9 cellular contexts compared by ENCODE assay signal in genomic region chr4:7828926-7829325, GRCh38.
DNase-seq lines count a peak whose midpoint lies in the region; ATAC-seq, FAIRE-seq and TF ChIP-seq lines count a peak whose summit lies in the region.
"Had no signal": no experiment of that assay in that cellular context is flagged by ENCODE, and none has a peak within 500 bp of the region (broad histone marks: within the 10 kb centered on the region; RNA-seq: fewer than 3 reads in every experiment).

No MANE protein-coding gene starts in this region.

- POLR2A ChIA-PET in endothelial cell of umbilical vein (lab: Charles Lee): interaction anchor here (0.8 to 1.3 kb wide), 2 partner anchors 16 to 23 kb away, joined by 3 to 7 read pairs; no protein-coding TSS in a partner anchor

- H3K9me1 ChIP-seq in endothelial cell of umbilical vein (replicated peaks; ENCODE audit: control insufficient read depth, extremely low read depth, insufficient read depth, low read length): no peaks in the 10 kb centered on the region

- H3K4me3 ChIP-seq in endothelial cell of umbilical vein (replicated peaks in 1 of 3; ENCODE audit: insufficient read depth in 1 of 3, low read depth in 1 of 3, low read length in 3 of 3): no peak overlapping the region
- H3K4me3 ChIP-seq in trophoblast cell (ENCODE audit: low read depth, low read length): no peak overlapping the region

- H3K36me3 ChIP-seq in endothelial cell of umbilical vein (ENCODE audit: control insufficient read depth in 2 of 2, extremely low read depth in 1 of 2, insufficient read depth in 2 of 2, low read length in 2 of 2) (peaks cover 6 to 10% of the 10 kb centered on the region in 2 experiments), trophoblast cell (ENCODE audit: control insufficient read depth in 1 of 2, insufficient read depth in 2 of 2, low read length in 2 of 2) (peaks cover 4 to 5% of the 10 kb centered on the region in 2 experiments)

- CTCF ChIA-PET in endothelial cell of umbilical vein (lab: Charles Lee): interaction anchor here (1.0 to 2.6 kb wide), 10 partner anchors 9 to 44 kb away, joined by 3 to 18 read pairs (median 5); no protein-coding TSS in a partner anchor

- ATAC-seq in HG03342 (IDR thresholded peaks at IDR 0.05; ENCODE audit: unreplicated experiment): no peak

- H2BK5ac ChIP-seq in trophoblast cell (ENCODE audit: low read depth, low read length, poor library complexity): no peak overlapping the region

- H4K8ac ChIP-seq in trophoblast cell (ENCODE audit: low read depth, low read length): no peak overlapping the region

- H4K12ac ChIP-seq in trophoblast cell (ENCODE audit: low read depth, low read length): no peak overlapping the region

- dilution Hi-C loops in endothelial cell of umbilical vein (cut with MboI; ENCODE audit: extremely low pct_ligation_motif_present, low sequenced_read_pairs): no loop called here

- BruUV-seq in endothelial cell of umbilical vein (replicated peaks; lab: Mats Ljungman, UMichigan): no TSS peak

- no peak for TF ChIP-seq POLR2A in endothelial cell of umbilical vein (IDR thresholded peaks at IDR 0.05; ENCODE audit: low read depth, low read length)

- H4K91ac ChIP-seq in trophoblast cell (ENCODE audit: low read depth, low read length): no peak overlapping the region

- H3K4me1 ChIP-seq in endothelial cell of umbilical vein (ENCODE audit: control insufficient read depth, extremely low read depth, insufficient read depth, low read length) (peaks cover 66% of the 10 kb centered on the region), trophoblast cell (ENCODE audit: control insufficient read depth in 1 of 2, insufficient read depth in 2 of 2, low read length in 2 of 2) (peaks cover 11 to 15% of the 10 kb centered on the region in 2 experiments)

- intact Hi-C loops in endothelial cell of umbilical vein (cut with micrococcal nuclease): loop anchor here (1.0 kb wide), 3 partner anchors 15 to 48 kb away; no protein-coding TSS in a partner anchor

- H3K18ac ChIP-seq in trophoblast cell (ENCODE audit: low read length): no peak overlapping the region

- H2AFZ ChIP-seq in endothelial cell of umbilical vein (ENCODE audit: low read depth, low read length) (no peak overlapping the region), trophoblast cell (ENCODE audit: insufficient read depth, low read length, poor library complexity) (no peak overlapping the region)

- peaks cover 67% of the 10 kb centered on the region for H3K79me2 ChIP-seq in endothelial cell of umbilical vein (ENCODE audit: control insufficient read depth, insufficient read depth, low read length)
- H3K79me2 ChIP-seq in trophoblast cell (ENCODE audit: control insufficient read depth, insufficient read depth, low read length, poor library complexity): no peaks in the 10 kb centered on the region

- no peaks in the 10 kb centered on the region for H3K27me3 ChIP-seq in endothelial cell of umbilical vein (ENCODE audit: control insufficient read depth in 2 of 2, insufficient read depth in 2 of 2, low read length in 2 of 2)
- H3K27me3 ChIP-seq in trophoblast cell (ENCODE audit: insufficient read depth, low read length): no peaks in the 10 kb centered on the region

- no peaks in the 10 kb centered on the region for H4K20me1 ChIP-seq in endothelial cell of umbilical vein (replicated peaks; ENCODE audit: control insufficient read depth, extremely low read depth, insufficient read depth, low read length)

- TF ChIP-seq CTCF in endothelial cell of umbilical vein (IDR thresholded peaks at IDR 0.05; ENCODE audit: extremely low read depth in 1 of 2, insufficient read depth in 1 of 2, low read depth in 1 of 2, low read length in 2 of 2) (no peak), GM13977 (IDR thresholded peaks at IDR 0.05; ENCODE audit: extremely low read depth, insufficient read depth, missing control alignments) (no peak)

- H3K9me3 ChIP-seq in endothelial cell of umbilical vein (replicated peaks; ENCODE audit: control insufficient read depth, insufficient read depth, low read length) (no peaks in the 10 kb centered on the region), trophoblast cell (ENCODE audit: insufficient read depth, low read depth, low read length) (no peaks in the 10 kb centered on the region)

- no peak overlapping the region for H3K4ac ChIP-seq in trophoblast cell (ENCODE audit: low read depth, low read length)

- H3K14ac ChIP-seq in trophoblast cell (ENCODE audit: low read length): no peak overlapping the region

- WGBS in trophoblast cell (ENCODE audit: extremely low coverage, insufficient coverage, insufficient read length): no CpG with 5 or more reads among the region's 5 CpGs

- no peak for FAIRE-seq in endothelial cell of umbilical vein (lab: Jason Lieb, UNC)

- DNase-seq in GF-D8 (lab: John Stamatoyannopoulos, UW): peak; percentile 17
- DNase-seq in SKM-1 (lab: John Stamatoyannopoulos, UW; ENCODE audit: unreplicated experiment): peak; percentile 21
- DNase-seq in endothelial cell of umbilical vein (ENCODE audit: low read depth, low spot score): peak; percentile 57
- no peak for DNase-seq in trophoblast cell
- no peak for DNase-seq in NCI-H774 (lab: John Stamatoyannopoulos, UW)
- no peak for DNase-seq in GM13977 (ENCODE audit: low spot score)
- no peak for DNase-seq in NCI-H187 (lab: John Stamatoyannopoulos, UW)
- DNase-seq: NCI-H82 had no signal

- H3K79me1 ChIP-seq in trophoblast cell (ENCODE audit: low read length): peaks cover 4% of the 10 kb centered on the region

- no peak overlapping the region for H2BK12ac ChIP-seq in trophoblast cell (ENCODE audit: low read length)

- no peak overlapping the region for H2AK5ac ChIP-seq in trophoblast cell (ENCODE audit: low read length)

- H3K4me2 ChIP-seq in endothelial cell of umbilical vein (ENCODE audit: insufficient read depth, low read length) (no peak overlapping the region), trophoblast cell (ENCODE audit: low read length) (no peak overlapping the region)

- peak overlapping the region; percentile 88 for H3K27ac ChIP-seq in endothelial cell of umbilical vein (ENCODE audit: insufficient read depth, low read depth, low read length)
- H3K27ac ChIP-seq in trophoblast cell (ENCODE audit: low read depth, low read length): peak overlapping the region; percentile 4

- no peak overlapping the region for H2BK120ac ChIP-seq in trophoblast cell (ENCODE audit: insufficient read depth, low read length, poor library complexity)

- in situ Hi-C loops in GM13977 (cut with MboI; ENCODE audit: low pct_unique_long_range_greater_than_20kb, low sequenced_read_pairs, unreplicated experiment): no loop called here

- peak overlapping the region; percentile 78 for H3K9ac ChIP-seq in endothelial cell of umbilical vein (replicated peaks; ENCODE audit: extremely low read depth, insufficient read depth, low read length)
- no peak overlapping the region for H3K9ac ChIP-seq in trophoblast cell (ENCODE audit: low read length)

- no peak overlapping the region for H3K23ac ChIP-seq in trophoblast cell (ENCODE audit: low read length)

TF ChIP-seq in endothelial cell of umbilical vein, 7 proteins besides CTCF, POLR2A, EP300 and RAD21:
- TF ChIP-seq FOS (IDR thresholded peaks at IDR 0.05; ENCODE audit: borderline replicate concordance, insufficient read depth, low read length): no peak
- no peak for TF ChIP-seq EZH2 (IDR thresholded peaks at IDR 0.05; ENCODE audit: borderline replicate concordance, low read depth, low read length, severe bottlenecking)
- no peak for TF ChIP-seq POLR2AphosphoS5 (IDR thresholded peaks at IDR 0.05; ENCODE audit: insufficient read depth, low read depth, low read length)
- no peak for TF ChIP-seq JUN (IDR thresholded peaks at IDR 0.05; ENCODE audit: borderline replicate concordance, insufficient read depth, insufficient read length, low read depth)
- TF ChIP-seq GATA2 (IDR thresholded peaks at IDR 0.05; ENCODE audit: insufficient read depth, insufficient read length, low read depth, low read length): no peak
- no peak for TF ChIP-seq MAX (IDR thresholded peaks at IDR 0.05; ENCODE audit: insufficient read depth, insufficient read length)
- TF ChIP-seq MYC (IDR thresholded peaks at IDR 0.05; ENCODE audit: low read depth, low read length): no peak

Comparison
In these comparisons a context has a peak if more than half of its experiments do, and no peak if none do; other contexts are left out.
1. DNase-seq: peak in GF-D8 (single experiment), SKM-1 (single experiment) and endothelial cell of umbilical vein (single experiment); none in trophoblast cell (0 of 2), NCI-H774 (single experiment), GM13977 (single experiment) and NCI-H187 (0 of 2).